ENCODE assay signal across 8 cellular contexts in genomic region chr1:39671793-39672550, GRCh38. TPM values are rescaled to one million over a fixed set of nuclear protein-coding genes. Genes with fewer than 3 reads are reported as not detected.
DNase-seq lines count a peak whose midpoint lies in the region; ATAC-seq, FAIRE-seq and TF ChIP-seq lines count a peak whose summit lies in the region.

NT5C1A (minus strand) TSS chr1:39672107; CDS start chr1:39672038, 69 bp downstream.

- no peak within 1 kb of the TSS for H3K27ac Mint-ChIP-seq in astrocyte (ENCODE audit: unreplicated experiment)

- H3K4me1 ChIP-seq in ES-I3 (ENCODE audit: insufficient read depth, low read length) (no peaks in the 10 kb centered on the region), astrocyte (ENCODE audit: insufficient read depth, low read length) (peaks cover 6% of the 10 kb centered on the region), skeletal muscle tissue (ENCODE audit: control insufficient read depth in 3 of 3, insufficient read depth in 3 of 3, low read length in 3 of 3) (peaks cover 62 to 68% (median 63%) of the 10 kb centered on the region in 3 donors)

- peaks cover 4% of the 10 kb centered on the region for H3K36me3 Mint-ChIP-seq in astrocyte (ENCODE audit: low read depth, unreplicated experiment)

- DNase-seq in NCI-H1105 treated with DMSO at 0.1 percent for 48 hours (lab: John Stamatoyannopoulos, UW) (peak; percentile 11), astrocyte (ENCODE audit: low read depth) (no peak), RKO (ENCODE audit: low spot score) (no peak), NCI-H524 treated with DMSO at 0.1 percent for 48 hours (lab: John Stamatoyannopoulos, UW) (no peak)

- H3K36me3 ChIP-seq in ES-I3 (ENCODE audit: insufficient read depth, low read length) = no peaks in the 10 kb centered on the region
- H3K36me3 ChIP-seq in astrocyte (ENCODE audit: insufficient read depth, low read length) = no peaks in the 10 kb centered on the region
- no peaks in the 10 kb centered on the region for H3K36me3 ChIP-seq in skeletal muscle tissue (ENCODE audit: control insufficient read depth in 3 of 3, insufficient read depth in 3 of 3, low read length in 3 of 3)

- H3K9me3 Mint-ChIP-seq in astrocyte (ENCODE audit: unreplicated experiment) = peaks cover 6% of the 10 kb centered on the region

- peaks cover 50% of the 10 kb centered on the region for H3K27me3 ChIP-seq in astrocyte (ENCODE audit: insufficient read depth, low read length)
- H3K27me3 ChIP-seq in skeletal muscle tissue (ENCODE audit: control insufficient read depth in 3 of 3, insufficient read depth in 3 of 3, low read length in 3 of 3) = no peaks in the 10 kb centered on the region

- peaks cover 4% of the 10 kb centered on the region for H3K4me1 Mint-ChIP-seq in astrocyte (ENCODE audit: low read depth, unreplicated experiment)

- peak within 1 kb of the TSS; percentile 78 for H3K4me3 Mint-ChIP-seq in astrocyte (ENCODE audit: unreplicated experiment)

- H3K9me3 ChIP-seq in ES-I3 (ENCODE audit: control insufficient read depth, insufficient read depth, low read length) (no peaks in the 10 kb centered on the region), astrocyte (ENCODE audit: insufficient read depth, low read depth, low read length) (peaks cover 4% of the 10 kb centered on the region), skeletal muscle tissue (ENCODE audit: control insufficient read depth in 3 of 3, low read length in 3 of 3) (no peaks in the 10 kb centered on the region)

- peak within 1 kb of the TSS; percentile 83 for H3K4me2 ChIP-seq in astrocyte (ENCODE audit: low read length)

- no peaks in the 10 kb centered on the region for H3K79me2 ChIP-seq in astrocyte (ENCODE audit: insufficient read depth, low read length)

- no peaks in the 10 kb centered on the region for H4K20me1 ChIP-seq in astrocyte (ENCODE audit: insufficient read depth, low read length)

- H3K4me3 ChIP-seq in astrocyte (ENCODE audit: insufficient read depth, low read depth, low read length) (peak within 1 kb of the TSS; percentile 40), iPS-11a (ENCODE audit: low read depth, low read length) (peak within 1 kb of the TSS; percentile 24), skeletal muscle tissue (ENCODE audit: low read length in 3 of 3) (peak within 1 kb of the TSS; percentile 70 to 78 (median 73))

- H3K9ac ChIP-seq in ES-I3 (ENCODE audit: low read depth, low read length) (peak within 1 kb of the TSS; percentile 27; the same call in 1 of the 2 replicates), astrocyte (ENCODE audit: low read length) (no peak within 1 kb of the TSS), skeletal muscle tissue (ENCODE audit: low read depth in 1 of 3, low read length in 3 of 3) (peak within 1 kb of the TSS; percentile 81 to 95 (median 86))

- FAIRE-seq in astrocyte (lab: Jason Lieb, UNC) = no peak

- TF ChIP-seq CTCF in astrocyte (IDR thresholded peaks at IDR 0.05; ENCODE audit: insufficient read depth, low read depth, low read length) = no peak

- H3K27me3 Mint-ChIP-seq in astrocyte (ENCODE audit: low read depth, unreplicated experiment) = peaks cover 78% of the 10 kb centered on the region

- ATAC-seq in HG03097 (IDR thresholded peaks at IDR 0.05; ENCODE audit: low FRiP score, unreplicated experiment) = no peak

- H3K27ac ChIP-seq in astrocyte (ENCODE audit: low read depth, low read length) = no peak within 1 kb of the TSS
- H3K27ac ChIP-seq in skeletal muscle tissue (ENCODE audit: low read depth, low read length) = peak within 1 kb of the TSS; percentile 84

- H2AFZ ChIP-seq in astrocyte (ENCODE audit: low read depth, low read length) = peak within 1 kb of the TSS; percentile 56

RNA-seq across cellular contexts. Expression of gene NT5C1A, which starts in this region (rescaled TPM):
- 0.20 TPM in 1 of 2 replicates, not detected in the other for total RNA-seq in astrocyte
- total RNA-seq in skeletal muscle tissue = 11.0 TPM
